In the genomic region with DNA sequence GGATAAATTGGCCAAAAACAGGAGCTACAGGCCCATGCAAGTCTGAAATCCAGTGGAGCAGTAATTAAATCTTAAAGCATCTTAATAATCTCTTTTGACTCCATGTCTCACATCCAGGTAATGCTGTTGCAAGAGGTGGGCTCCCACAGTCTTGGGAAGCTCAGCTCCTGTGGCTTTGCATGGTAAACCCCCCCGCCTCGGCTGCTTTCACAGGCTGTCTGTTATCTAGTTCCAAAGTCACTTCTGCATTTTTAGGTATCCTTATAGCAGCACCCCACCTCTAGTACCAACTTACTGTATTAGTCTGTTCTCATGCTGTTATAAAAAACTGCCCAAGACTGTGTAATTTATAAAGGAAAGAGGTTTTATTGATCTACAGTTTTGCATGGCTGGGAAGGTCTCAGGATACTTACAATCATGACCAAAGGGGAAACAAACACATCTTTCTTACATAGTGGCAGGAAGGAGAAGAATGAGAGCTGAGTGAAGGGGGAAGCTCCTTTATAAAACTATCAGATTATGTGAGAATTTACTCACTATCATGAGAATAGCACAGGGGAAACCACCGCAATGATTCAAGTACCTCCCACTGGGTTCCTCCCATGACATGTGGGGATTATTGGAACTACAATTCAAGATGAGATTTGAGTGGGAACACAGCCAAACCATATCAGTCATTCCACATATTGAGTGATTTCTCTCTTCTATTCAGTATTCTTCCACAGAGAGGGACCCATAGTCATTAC, we compare ENCODE assay signal across 4 cellular contexts. TPM values are rescaled to one million over a fixed set of nuclear protein-coding genes. Genes with fewer than 3 reads are reported as not detected.
"Had no signal": no experiment of that assay in that cellular context is flagged by ENCODE, and none has a peak within 500 bp of the region (broad histone marks: within the 10 kb centered on the region; RNA-seq: fewer than 3 reads in every experiment).

No MANE protein-coding gene starts in this region.

RNA-seq across cellular contexts. Expression of a gene that starts 34.7 kb away (rescaled TPM):
- total RNA-seq: hepatocyte, myocyte, neural crest cell, suprapubic skin had no signal
- polyA plus RNA-seq: hepatocyte had no signal
